In the genomic region with DNA sequence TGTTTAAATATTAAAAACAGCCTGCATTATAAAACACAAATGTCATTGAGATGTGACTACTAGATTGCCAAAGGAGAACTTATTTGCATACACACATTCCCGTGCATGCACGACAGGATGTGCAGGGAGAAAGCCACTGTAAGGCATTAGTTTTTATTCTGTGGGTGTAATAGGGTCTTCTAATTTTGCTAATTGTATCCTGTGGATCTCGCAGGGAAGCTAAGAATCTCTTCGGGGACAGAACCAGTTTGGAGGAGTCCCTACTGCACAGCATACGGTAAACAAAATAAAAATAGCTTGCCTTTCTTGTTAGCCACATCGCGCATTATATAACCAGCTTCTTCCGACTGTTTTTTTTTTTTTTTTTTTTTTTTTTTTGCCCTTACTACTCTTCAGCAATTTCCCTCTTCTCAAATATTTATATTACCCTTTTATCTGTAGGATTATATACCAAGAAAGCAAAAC, we compare ENCODE assay signal across 8 cellular contexts. TPM values are rescaled to one million over a fixed set of nuclear protein-coding genes. Genes with fewer than 3 reads are reported as not detected.
DNase-seq lines count a peak whose midpoint lies in the region; ATAC-seq, FAIRE-seq and TF ChIP-seq lines count a peak whose summit lies in the region.

No MANE protein-coding gene starts in this region.

- BruUV-seq in endothelial cell of umbilical vein (replicated peaks; lab: Mats Ljungman, UMichigan) = no TSS peak

- no peak for TF ChIP-seq EP300 in neural cell (conservative IDR thresholded peaks at IDR 0.05; ENCODE audit: poor library complexity, severe bottlenecking)

- TF ChIP-seq CTCF in RWPE1 (conservative IDR thresholded peaks at IDR 0.05; ENCODE audit: low read depth) (no peak), endothelial cell of umbilical vein (IDR thresholded peaks at IDR 0.05; ENCODE audit: extremely low read depth in 1 of 2, insufficient read depth in 1 of 2, low read depth in 1 of 2, low read length in 2 of 2) (no peak), neural cell (IDR thresholded peaks at IDR 0.05; ENCODE audit: poor library complexity, severe bottlenecking) (no peak)

- no peaks in the 10 kb centered on the region for H3K27me3 ChIP-seq in endothelial cell of umbilical vein (ENCODE audit: control insufficient read depth in 2 of 2, insufficient read depth in 2 of 2, low read length in 2 of 2)
- no peaks in the 10 kb centered on the region for H3K27me3 ChIP-seq in neural cell (ENCODE audit: insufficient read depth, low read depth, low read length)

- CTCF ChIA-PET in RWPE1 (lab: Yijun Ruan, JAX) (interaction anchor here (0.6 to 1.6 kb wide), 4 partner anchors 20 to 286 kb away, joined by 3 to 4 read pairs (median 4); no protein-coding TSS in a partner anchor), endothelial cell of umbilical vein (lab: Charles Lee) (interaction anchor here (0.6 to 2.2 kb wide), 12 partner anchors 12 to 683 kb away, joined by 3 to 9 read pairs (median 5); no protein-coding TSS in a partner anchor)

- H3K79me2 ChIP-seq in endothelial cell of umbilical vein (ENCODE audit: control insufficient read depth, insufficient read depth, low read length) (peaks cover 7% of the 10 kb centered on the region), neural cell (replicated peaks; ENCODE audit: insufficient read depth, low read length) (peaks cover 32% of the 10 kb centered on the region)

- H4K20me1 ChIP-seq in endothelial cell of umbilical vein (replicated peaks; ENCODE audit: control insufficient read depth, extremely low read depth, insufficient read depth, low read length) (no peaks in the 10 kb centered on the region), neural cell (ENCODE audit: insufficient read depth) (no peaks in the 10 kb centered on the region)

- no peaks in the 10 kb centered on the region for H3K9me2 ChIP-seq in neural cell (ENCODE audit: insufficient read depth, low read length)

- H3K9me3 ChIP-seq in endothelial cell of umbilical vein (replicated peaks; ENCODE audit: control insufficient read depth, insufficient read depth, low read length) = no peaks in the 10 kb centered on the region
- no peaks in the 10 kb centered on the region for H3K9me3 ChIP-seq in neural cell (ENCODE audit: low read length)

- H3K9ac ChIP-seq in endothelial cell of umbilical vein (replicated peaks; ENCODE audit: extremely low read depth, insufficient read depth, low read length) = peak overlapping the region; percentile 88
- peak overlapping the region; percentile 97 for H3K9ac ChIP-seq in neural cell (ENCODE audit: low read length)

- TF ChIP-seq RAD21 in neural cell (conservative IDR thresholded peaks at IDR 0.05) = no peak

- no peak for ATAC-seq in HG02571 (IDR thresholded peaks at IDR 0.05; ENCODE audit: unreplicated experiment)

- POLR2A ChIA-PET in RWPE1 (lab: Yijun Ruan, JAX; ENCODE audit: low non-redundant PET) = interaction anchor here (0.6 to 0.9 kb wide), 6 partner anchors 9 to 990 kb away, joined by 3 to 8 read pairs (median 4); no protein-coding TSS in a partner anchor
- POLR2A ChIA-PET in endothelial cell of umbilical vein (lab: Charles Lee) = interaction anchor here (0.6 to 1.4 kb wide), 7 partner anchors 10 to 420 kb away, joined by 3 to 11 read pairs (median 4); no protein-coding TSS in a partner anchor

- dilution Hi-C loops in endothelial cell of umbilical vein (cut with MboI; ENCODE audit: extremely low pct_ligation_motif_present, low sequenced_read_pairs) = no loop called here

- intact Hi-C loops in endothelial cell of umbilical vein (cut with micrococcal nuclease) = no loop called here

- H3K4me1 ChIP-seq in endothelial cell of umbilical vein (ENCODE audit: control insufficient read depth, extremely low read depth, insufficient read depth, low read length) = peaks cover 24% of the 10 kb centered on the region

- H3K4me2 ChIP-seq in endothelial cell of umbilical vein (ENCODE audit: insufficient read depth, low read length) = peak overlapping the region; percentile 93
- peak overlapping the region; percentile 79 for H3K4me2 ChIP-seq in neural cell (ENCODE audit: low read length)

- H2AFZ ChIP-seq in endothelial cell of umbilical vein (ENCODE audit: low read depth, low read length) (peak overlapping the region; percentile 76), neural cell (ENCODE audit: low read depth, low read length) (no peak overlapping the region)

- TF ChIP-seq POLR2A in endothelial cell of umbilical vein (IDR thresholded peaks at IDR 0.05; ENCODE audit: low read depth, low read length) = no peak

- H3K36me3 ChIP-seq in endothelial cell of umbilical vein (ENCODE audit: control insufficient read depth in 2 of 2, extremely low read depth in 1 of 2, insufficient read depth in 2 of 2, low read length in 2 of 2) (no peaks in the 10 kb centered on the region), neural cell (ENCODE audit: insufficient read depth, low read length) (no peaks in the 10 kb centered on the region)

- H3K9me1 ChIP-seq in endothelial cell of umbilical vein (replicated peaks; ENCODE audit: control insufficient read depth, extremely low read depth, insufficient read depth, low read length) = no peaks in the 10 kb centered on the region

- FAIRE-seq in endothelial cell of umbilical vein (lab: Jason Lieb, UNC) = no peak

- peaks cover 11% of the 10 kb centered on the region for H3F3A ChIP-seq in neural cell (ENCODE audit: insufficient read depth, low read length, poor library complexity, severe bottlenecking)

- H3K27ac ChIP-seq in RWPE1 (peak overlapping the region; percentile 93), endothelial cell of umbilical vein (ENCODE audit: insufficient read depth, low read depth, low read length) (peak overlapping the region; percentile 80), neural cell (ENCODE audit: low read length) (peak overlapping the region; percentile 98)

- DNase-seq in DMS53 (lab: John Stamatoyannopoulos, UW) (peak; percentile 68), DMS53 treated with DMSO at 0.1 percent for 48 hours (lab: John Stamatoyannopoulos, UW; ENCODE audit: unreplicated experiment) (no peak), RWPE1 (ENCODE audit: low spot score) (no peak), endothelial cell of umbilical vein (ENCODE audit: low read depth, low spot score) (no peak), GDM1 (lab: John Stamatoyannopoulos, UW) (no peak), NCI-H510A treated with DMSO at 0.1 percent for 48 hours (lab: John Stamatoyannopoulos, UW) (no peak)

- H3K4me3 ChIP-seq in endothelial cell of umbilical vein (replicated peaks in 1 of 3; ENCODE audit: insufficient read depth in 1 of 3, low read depth in 1 of 3, low read length in 3 of 3) = peak overlapping the region; percentile 58 to 92 (median 76)
- H3K4me3 ChIP-seq in neural cell (ENCODE audit: low read length) = peak overlapping the region; percentile 82

TF ChIP-seq in endothelial cell of umbilical vein, 7 proteins besides CTCF, POLR2A, EP300 and RAD21:
- TF ChIP-seq, protein P1, sequence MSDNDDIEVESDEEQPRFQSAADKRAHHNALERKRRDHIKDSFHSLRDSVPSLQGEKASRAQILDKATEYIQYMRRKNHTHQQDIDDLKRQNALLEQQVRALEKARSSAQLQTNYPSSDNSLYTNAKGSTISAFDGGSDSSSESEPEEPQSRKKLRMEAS (IDR thresholded peaks at IDR 0.05; ENCODE audit: insufficient read depth, insufficient read length) = no peak
- no peak for TF ChIP-seq JUN (IDR thresholded peaks at IDR 0.05; ENCODE audit: borderline replicate concordance, insufficient read depth, insufficient read length, low read depth)
- TF ChIP-seq MYC (IDR thresholded peaks at IDR 0.05; ENCODE audit: low read depth, low read length) = no peak
- TF ChIP-seq EZH2 (IDR thresholded peaks at IDR 0.05; ENCODE audit: borderline replicate concordance, low read depth, low read length, severe bottlenecking) = no peak
- no peak for TF ChIP-seq FOS (IDR thresholded peaks at IDR 0.05; ENCODE audit: borderline replicate concordance, insufficient read depth, low read length)
- no peak for TF ChIP-seq GATA2 (IDR thresholded peaks at IDR 0.05; ENCODE audit: insufficient read depth, insufficient read length, low read depth, low read length)
- no peak for TF ChIP-seq POLR2AphosphoS5 (IDR thresholded peaks at IDR 0.05; ENCODE audit: insufficient read depth, low read depth, low read length)
TF ChIP-seq in endothelial cell of umbilical vein: peak in this region for 0.

TF ChIP-seq in neural cell, 6 proteins besides CTCF, POLR2A, EP300 and RAD21 (continues in another document):
- no peak for TF ChIP-seq MXI1 (conservative IDR thresholded peaks at IDR 0.05; ENCODE audit: poor library complexity, severe bottlenecking)
- no peak for TF ChIP-seq TAF1 (IDR thresholded peaks at IDR 0.05; ENCODE audit: low read depth)
- TF ChIP-seq EZH2 (IDR thresholded peaks at IDR 0.05; ENCODE audit: borderline replicate concordance, insufficient read depth, low read length, poor library complexity, severe bottlenecking) = no peak

RNA-seq across cellular contexts. Expression of a gene that starts 2.0 kb away (rescaled TPM):
- total RNA-seq in endothelial cell of umbilical vein = 33.0 and 34.1 TPM in 2 replicates
- 16.4 and 23.3 TPM in 2 replicates for polyA plus RNA-seq in endothelial cell of umbilical vein
- polyA plus RNA-seq in endothelial cell of umbilical vein (2011; cell fraction: cytosol; rRNA removed) = 9.0 and 9.5 TPM in 2 replicates
- 23.7 and 25.8 TPM in 2 replicates for polyA plus RNA-seq in endothelial cell of umbilical vein (2011; cell fraction: nucleus; rRNA removed)
- 8.1 and 10.2 TPM in 2 replicates for polyA plus RNA-seq in endothelial cell of umbilical vein (2012)
- 70.2 and 70.9 TPM in 2 replicates for polyA minus RNA-seq in endothelial cell of umbilical vein
- 4.3 TPM for polyA minus RNA-seq in endothelial cell of umbilical vein (2011; cell fraction: cytosol; rRNA and poly(A)+ RNA removed)
- 90.2 and 138 TPM in 2 replicates for polyA minus RNA-seq in endothelial cell of umbilical vein (2011; cell fraction: nucleus; rRNA and poly(A)+ RNA removed)
- 23.6 and 28.2 TPM in 2 replicates for polyA plus RNA-seq in neural cell
- 103 and 128 TPM in 2 replicates for polyA minus RNA-seq in neural cell
